12 cellular contexts compared by ENCODE assay signal in the genomic region with DNA sequence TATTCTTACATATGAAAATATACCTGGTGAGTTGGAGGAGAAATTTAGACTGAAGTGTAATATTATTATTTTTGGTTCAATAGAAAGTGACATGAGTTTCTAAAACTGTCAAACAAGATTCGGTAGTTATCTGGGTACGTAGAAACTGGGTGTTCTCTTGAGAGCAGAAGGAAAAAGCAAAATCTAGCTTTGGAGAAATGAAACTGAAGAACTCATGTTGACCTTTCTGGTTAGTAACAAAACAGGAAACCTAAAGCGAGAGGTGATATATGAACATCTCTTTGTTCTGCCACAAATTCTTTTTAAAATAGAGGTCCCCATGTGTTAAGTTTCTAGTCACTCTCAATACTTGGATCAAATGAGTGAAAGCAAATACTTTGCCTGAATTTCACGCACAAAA.
DNase-seq lines count a peak whose midpoint lies in the region; ATAC-seq, FAIRE-seq and TF ChIP-seq lines count a peak whose summit lies in the region.
"Had no signal": no experiment of that assay in that cellular context is flagged by ENCODE, and none has a peak within 500 bp of the region (broad histone marks: within the 10 kb centered on the region; RNA-seq: fewer than 3 reads in every experiment).

No MANE protein-coding gene starts in this region.

- no peak overlapping the region for H3K27ac ChIP-seq in MM.1S (ENCODE audit: low read length)
- H3K27ac ChIP-seq: C4-2B had no signal

- no peaks in the 10 kb centered on the region for H3K79me2 ChIP-seq in MM.1S (ENCODE audit: low read length)

- FAIRE-seq in GM12892 (lab: Jason Lieb, UNC): peak; percentile 36

- TF ChIP-seq CTCF in MM.1S (IDR thresholded peaks at IDR 0.05; ENCODE audit: low read length): no peak

- peaks cover 4% of the 10 kb centered on the region; the same call in 1 of the 2 replicates for H3F3A ChIP-seq in MM.1S (ENCODE audit: insufficient read depth, low read length)

- no peaks in the 10 kb centered on the region for H4K20me1 ChIP-seq in MM.1S (ENCODE audit: insufficient read depth, low read length)

- peak; percentile 78 for ATAC-seq in GM19452 (IDR thresholded peaks at IDR 0.05; ENCODE audit: unreplicated experiment)
- peak; percentile 94 for ATAC-seq in HG02885 (IDR thresholded peaks at IDR 0.05; ENCODE audit: poor library complexity, unreplicated experiment)
- ATAC-seq: naive thymus-derived CD8-positive, alpha-beta T cell had no signal

- H3K4me2 ChIP-seq in MM.1S (ENCODE audit: low read depth, low read length): peak overlapping the region; percentile 17; the same call in 1 of the 2 replicates

- H3K36me3 ChIP-seq in MM.1S (replicated peaks; ENCODE audit: insufficient read depth, low read length): no peaks in the 10 kb centered on the region

- H3K4me1 ChIP-seq in MM.1S (ENCODE audit: low read length): no peaks in the 10 kb centered on the region

- H3K4me3 ChIP-seq in MM.1S (ENCODE audit: low read length): no peak overlapping the region

- no peak overlapping the region for H2AFZ ChIP-seq in MM.1S (ENCODE audit: low read length)

- no peak overlapping the region for H3K9ac ChIP-seq in MM.1S (ENCODE audit: low read length)

- 0 out of 2 replicates have a peak, but pooled peaks cover 5% of the 10 kb centered on the region for H3K27me3 ChIP-seq in MM.1S (replicated peaks; ENCODE audit: insufficient read depth, low read length)

- DNase-seq in GM12892 (ENCODE audit: insufficient read length) (no peak), MM.1S (peak; percentile 81), glomerular visceral epithelial cell (ENCODE audit: extremely low spot score) (no peak)
- no peak for DNase-seq in stimulated activated naive CD4-positive, alpha-beta T cell (lab: John Stamatoyannopoulos, UW)
- DNase-seq in activated naive CD4-positive, alpha-beta T cell treated with Interleukin-2 at 50 U/mL for 16 hours: no peak
- DNase-seq in stimulated activated CD4-positive, alpha-beta T cell treated with anti-CD3 and anti-CD28 coated beads, Interleukin-12 subunit alpha, Interleukin-12 subunit beta, amount 100 ng/mL, for 4 hours: no peak
- DNase-seq: caudate nucleus; naive thymus-derived CD8-positive, alpha-beta T cell; stimulated activated naive B cell treated with anti-CD40 and anti-IgM and Interleukin-4, amounts not matched to agents 10 μg/mL and 1 μg/mL and 100 μg/mL, for 72 hours had no signal

- no peaks in the 10 kb centered on the region for H3K9me2 ChIP-seq in MM.1S (replicated peaks; ENCODE audit: insufficient read depth, low read length)

- no peaks in the 10 kb centered on the region for H3K9me3 ChIP-seq in MM.1S (replicated peaks; ENCODE audit: insufficient read depth, low read length)

- TF ChIP-seq POLR2A in GM12892 (IDR thresholded peaks at IDR 0.05; ENCODE audit: low read depth, low read length): no peak
